Comparison of ENCODE assay signal across 14 cellular contexts in the genomic region with DNA sequence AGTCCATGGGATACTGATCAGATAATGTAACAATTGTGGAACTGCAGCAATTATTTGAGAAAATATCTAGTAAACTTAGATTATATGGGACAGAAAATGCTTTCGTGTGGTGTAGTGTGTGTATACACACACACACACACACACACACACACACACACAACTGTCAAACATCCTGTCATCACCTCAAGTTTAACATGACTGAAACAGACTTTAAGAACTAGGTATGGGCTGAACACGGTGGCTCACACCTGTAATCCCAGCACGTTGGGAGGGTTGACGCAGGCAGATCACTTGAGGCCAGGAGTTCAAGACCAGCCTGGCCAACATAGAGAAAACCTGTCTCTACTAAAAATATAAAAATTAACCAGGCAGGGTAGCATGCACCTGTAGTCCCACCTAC. TPM values are rescaled to one million over a fixed set of nuclear protein-coding genes. Genes with fewer than 3 reads are reported as not detected.
DNase-seq lines count a peak whose midpoint lies in the region; ATAC-seq and TF ChIP-seq lines count a peak whose summit lies in the region.
"Had no signal": no experiment of that assay in that cellular context is flagged by ENCODE, and none has a peak within 500 bp of the region (broad histone marks: within the 10 kb centered on the region; RNA-seq: fewer than 3 reads in every experiment).

No MANE protein-coding gene starts in this region.

- H3K9me3 ChIP-seq in effector memory CD4-positive, alpha-beta T cell (ENCODE audit: control insufficient read depth, low read length) = no peaks in the 10 kb centered on the region
- no peaks in the 10 kb centered on the region for H3K9me3 ChIP-seq in stomach

- 81 to 89% (median 83%) methylated on average over 4 of the region's 4 CpGs for WGBS in stomach, 5 donors

- no peak for TF ChIP-seq POLR2A in stomach (IDR thresholded peaks at IDR 0.05)

- peaks cover 18% of the 10 kb centered on the region for H3K36me3 Mint-ChIP-seq in activated CD4-positive, alpha-beta memory T cell treated with anti-CD3 and anti-CD28 coated beads for 36 hours

- peak overlapping the region; percentile 57 for H3K27ac ChIP-seq in effector memory CD4-positive, alpha-beta T cell (ENCODE audit: insufficient read depth, low read length, poor library complexity, severe bottlenecking)
- H3K27ac ChIP-seq in stomach = peak overlapping the region in 3 of 5 donors; percentile 50 to 86 (median 57)
- H3K27ac ChIP-seq: PC-9 had no signal

- TF ChIP-seq EP300 in stomach (IDR thresholded peaks at IDR 0.05) = no peak

- H3K9me3 Mint-ChIP-seq in activated CD4-positive, alpha-beta memory T cell treated with anti-CD3 and anti-CD28 coated beads for 36 hours = no peaks in the 10 kb centered on the region

- DNase-seq in activated T-cell treated with anti-CD3 and anti-CD28 coated beads, Interleukin-2, amount 50 U/mL, for 1 hour = peak; percentile 32
- DNase-seq in activated T-cell treated with anti-CD3 and anti-CD28 coated beads for 4 hours = no peak
- DNase-seq in activated CD4-positive, alpha-beta memory T cell treated with anti-CD3 and anti-CD28 coated beads for 36 hours = peak; percentile 59
- peak in 2 of 3 donors; percentile 6 to 21 for DNase-seq in effector memory CD4-positive, alpha-beta T cell
- no peak for DNase-seq in stomach
- DNase-seq in NCI-H187 treated with DMSO at 0.1 percent for 48 hours (lab: John Stamatoyannopoulos, UW) = no peak
- no peak for DNase-seq in DMS79 treated with DMSO at 0.1 percent for 48 hours (lab: John Stamatoyannopoulos, UW)
- DNase-seq: NCI-H2081, PC-9 had no signal

- H3K27me3 ChIP-seq in effector memory CD4-positive, alpha-beta T cell (replicated peaks; ENCODE audit: control insufficient read depth, insufficient read depth, low read length, poor library complexity, severe bottlenecking) = no peaks in the 10 kb centered on the region
- no peaks in the 10 kb centered on the region for H3K27me3 ChIP-seq in stomach

- no peaks in the 10 kb centered on the region for H3K27me3 Mint-ChIP-seq in activated CD4-positive, alpha-beta memory T cell treated with anti-CD3 and anti-CD28 coated beads for 36 hours

- POLR2A ChIA-PET in activated CD4-positive, alpha-beta memory T cell treated with anti-CD3 and anti-CD28 coated beads for 36 hours (lab: Charles Lee) = interaction anchor here (5.4 kb wide), 1 partner anchor 12 kb away, joined by 106 read pairs; no protein-coding TSS in a partner anchor

- no peak for ATAC-seq in GM19035 (IDR thresholded peaks at IDR 0.05; ENCODE audit: unreplicated experiment)

- peaks cover 3% of the 10 kb centered on the region for H3K36me3 ChIP-seq in effector memory CD4-positive, alpha-beta T cell (ENCODE audit: control insufficient read depth, insufficient read depth, low read length)
- peaks cover 7 to 15% (median 13%) of the 10 kb centered on the region in 4 donors for H3K36me3 ChIP-seq in stomach

- no peak for TF ChIP-seq CTCF in stomach (IDR thresholded peaks at IDR 0.05)

- H3K27ac Mint-ChIP-seq in activated CD4-positive, alpha-beta memory T cell treated with anti-CD3 and anti-CD28 coated beads for 36 hours = peak overlapping the region; percentile 92

- CTCF ChIA-PET in activated CD4-positive, alpha-beta memory T cell treated with anti-CD3 and anti-CD28 coated beads for 36 hours (lab: Charles Lee) = interaction anchor here (0.7 to 0.8 kb wide), 2 partner anchors 11 to 166 kb away, joined by 3 to 6 read pairs; no protein-coding TSS in a partner anchor

- peak overlapping the region; percentile 75 for H3K4me3 Mint-ChIP-seq in activated CD4-positive, alpha-beta memory T cell treated with anti-CD3 and anti-CD28 coated beads for 36 hours

- H3K4me3 ChIP-seq in effector memory CD4-positive, alpha-beta T cell (ENCODE audit: insufficient read depth, low read depth, low read length, poor library complexity, severe bottlenecking) = peak overlapping the region; percentile 1
- no peak overlapping the region for H3K4me3 ChIP-seq in stomach
- H3K4me3 ChIP-seq: PC-9 had no signal

- H3K4me1 Mint-ChIP-seq in activated CD4-positive, alpha-beta memory T cell treated with anti-CD3 and anti-CD28 coated beads for 36 hours (ENCODE audit: low read depth) = peaks cover 31% of the 10 kb centered on the region

- intact Hi-C loops in activated CD4-positive, alpha-beta memory T cell treated with anti-CD3 and anti-CD28 coated beads for 36 hours (cut with micrococcal nuclease) = loop anchor here (1.0 to 5.0 kb wide), 3 partner anchors 12 to 500 kb away; a partner anchor contains a TSS
- intact Hi-C loops in stomach (cut with DNase I; ENCODE audit: low total_unique reads) = no loop called here

- peaks cover 11% of the 10 kb centered on the region for H3K4me1 ChIP-seq in effector memory CD4-positive, alpha-beta T cell (ENCODE audit: control insufficient read depth, insufficient read depth, low read length, poor library complexity, severe bottlenecking)
- peaks cover 0 to 12% (median 0%) of the 10 kb centered on the region in 4 donors for H3K4me1 ChIP-seq in stomach

RNA-seq across cellular contexts. Expression of a gene that starts 0.5 kb away (rescaled TPM):
- total RNA-seq in activated CD4-positive, alpha-beta memory T cell treated with anti-CD3 and anti-CD28 coated beads for 36 hours = 10 to 100 TPM; 24.5 to 25.5 TPM
- 1 to 10 TPM in 2 of 5 donors, not detected in 3; 4.5 to 8.8 TPM for total RNA-seq in stomach
- polyA plus RNA-seq in stomach = 10 to 100 TPM in 1 of 3 donors, 1 to 10 TPM in 2; 4.4 to 14.5 (median 5.4) TPM
- total RNA-seq: dermis blood vessel endothelial cell, H1, PC-9 had no signal
- polyA plus RNA-seq: H1 had no signal

RNA-seq across cellular contexts. Expression of a gene that starts 8.1 kb away (rescaled TPM):
- total RNA-seq in activated CD4-positive, alpha-beta memory T cell treated with anti-CD3 and anti-CD28 coated beads for 36 hours = 10 to 100 TPM; 14.1 to 15.9 TPM
- 10 to 100 TPM in 1 of 5 donors, 1 to 10 TPM in 4; 1.5 to 21.3 (median 9.8) TPM for total RNA-seq in stomach
- polyA plus RNA-seq in stomach = 1 to 10 TPM; 4.4 to 7.6 (median 4.6) TPM
- total RNA-seq: frontal cortex, H1, PC-9 had no signal
- polyA plus RNA-seq: H1 had no signal

RNA-seq across cellular contexts. Expression of a gene that starts 24.9 kb away (rescaled TPM):
- under 1 TPM; 0.15 to 0.19 TPM for total RNA-seq in activated CD4-positive, alpha-beta memory T cell treated with anti-CD3 and anti-CD28 coated beads for 36 hours
- 1 to 10 TPM in 1 of 5 donors, not detected in 4; 1.5 TPM for total RNA-seq in stomach
- 1 to 10 TPM in 1 of 3 donors, under 1 TPM in 2; 0.50 to 5.7 (median 0.75) TPM for polyA plus RNA-seq in stomach
- total RNA-seq: H1, PC-9 had no signal
- polyA plus RNA-seq: H1, keratinocyte had no signal

Comparison
In these comparisons a context has a peak if more than half of its experiments do, and no peak if none do; other contexts are left out.
1. DNase-seq: peak in activated T-cell treated with anti-CD3 and anti-CD28 coated beads, Interleukin-2, amount 50 U/mL, for 1 hour (single experiment), activated CD4-positive, alpha-beta memory T cell treated with anti-CD3 and anti-CD28 coated beads for 36 hours (single experiment) and effector memory CD4-positive, alpha-beta T cell (2 of 3); none in activated T-cell treated with anti-CD3 and anti-CD28 coated beads for 4 hours (single experiment), stomach (single experiment), NCI-H187 treated with DMSO at 0.1 percent for 48 hours (single experiment) and DMS79 treated with DMSO at 0.1 percent for 48 hours (single experiment).